Comparison of ENCODE assay signal across 13 cellular contexts in the genomic region with DNA sequence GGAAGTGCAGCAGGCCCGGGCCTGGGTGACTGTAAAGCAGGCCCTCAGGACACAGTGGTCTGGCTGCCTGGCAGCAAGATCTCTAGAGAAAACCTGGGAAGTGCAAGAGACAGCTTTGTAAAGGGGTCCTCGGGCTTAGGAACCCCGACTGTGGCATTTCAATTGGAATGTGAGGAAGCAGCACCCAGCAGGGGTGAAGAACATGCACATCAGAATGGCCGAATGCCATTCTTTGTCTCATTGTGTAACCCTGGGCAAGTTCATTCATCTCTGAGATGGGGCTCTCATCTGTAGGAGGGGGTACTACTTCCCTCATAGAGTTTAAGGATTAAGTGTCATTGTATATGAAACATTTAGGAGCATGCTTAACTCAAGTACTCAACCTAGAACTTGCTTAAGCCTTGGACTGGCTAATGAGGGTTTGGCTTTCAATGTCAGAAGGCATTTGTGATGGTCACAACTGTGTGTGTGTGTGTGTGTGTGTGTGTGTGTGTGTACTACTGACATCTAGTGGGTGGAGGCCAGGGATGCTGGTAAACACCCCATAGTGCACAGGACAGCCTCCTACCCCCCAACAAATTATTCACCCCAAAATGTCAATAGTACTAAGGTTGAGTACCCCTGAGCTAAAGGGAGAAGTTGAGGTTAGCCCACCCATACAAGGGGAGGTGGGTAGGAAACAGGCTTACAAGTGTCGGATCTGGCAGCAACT. TPM values are rescaled to one million over a fixed set of nuclear protein-coding genes. Genes with fewer than 3 reads are reported as not detected.
DNase-seq lines count a peak whose midpoint lies in the region; ATAC-seq lines count a peak whose summit lies in the region.
"Had no signal": no experiment of that assay in that cellular context is flagged by ENCODE, and none has a peak within 500 bp of the region (broad histone marks: within the 10 kb centered on the region; RNA-seq: fewer than 3 reads in every experiment).

No MANE protein-coding gene starts in this region.

- no peaks in the 10 kb centered on the region for H3K27me3 Mint-ChIP-seq in T-helper 1 cell treated with Interleukin-12 subunit alpha and Interleukin-12 subunit beta and Interleukin-4 antibody, amounts not matched to agents 30 μg/mL and 1 μg/mL, for 36 hours (ENCODE audit: low read depth)
- no peaks in the 10 kb centered on the region for H3K27me3 Mint-ChIP-seq in activated naive CD8-positive, alpha-beta T cell treated with anti-CD3 and anti-CD28 coated beads, Interleukin-2, amount 10 ng/mL, durations not matched to agents 7 days and 5 days
- H3K27me3 Mint-ChIP-seq in naive thymus-derived CD4-positive, alpha-beta T cell: no peaks in the 10 kb centered on the region

- DNase-seq in T-helper 1 cell (no peak), retina (no peak), D341Med (ENCODE audit: low spot score) (no peak)
- no peak for DNase-seq in activated naive CD8-positive, alpha-beta T cell treated with anti-CD3 and anti-CD28 coated beads, Interleukin-2, amount 10 ng/mL, durations not matched to agents 7 days and 5 days
- no peak for DNase-seq in naive thymus-derived CD4-positive, alpha-beta T cell
- DNase-seq: NCI-H226, small intestine, T-helper 9 cell, trophoblast cell had no signal

- peaks cover 6% of the 10 kb centered on the region for H3K36me3 Mint-ChIP-seq in T-helper 1 cell treated with Interleukin-12 subunit alpha and Interleukin-12 subunit beta and Interleukin-4 antibody, amounts not matched to agents 30 μg/mL and 1 μg/mL, for 36 hours (ENCODE audit: low read depth)
- peaks cover 2% of the 10 kb centered on the region for H3K36me3 Mint-ChIP-seq in activated naive CD8-positive, alpha-beta T cell treated with anti-CD3 and anti-CD28 coated beads, Interleukin-2, amount 10 ng/mL, durations not matched to agents 7 days and 5 days
- H3K36me3 Mint-ChIP-seq in naive thymus-derived CD4-positive, alpha-beta T cell: peaks cover 0 to 5% (median 2%) of the 10 kb centered on the region in 5 donors

- H3K27ac ChIP-seq in HUES64 (ENCODE audit: low read depth, low read length): peak overlapping the region; percentile 85; the same call in 1 of the 2 replicates
- no peak overlapping the region for H3K27ac ChIP-seq in naive thymus-derived CD4-positive, alpha-beta T cell (ENCODE audit: low read depth, low read length)

- intact Hi-C loops in naive thymus-derived CD4-positive, alpha-beta T cell (cut with micrococcal nuclease): no loop called here

- no peaks in the 10 kb centered on the region for H3K9me3 ChIP-seq in HUES64 (ENCODE audit: insufficient read depth, low read depth, low read length)
- H3K9me3 ChIP-seq in naive thymus-derived CD4-positive, alpha-beta T cell (ENCODE audit: control insufficient read depth in 2 of 3, low read length in 3 of 3): no peaks in the 10 kb centered on the region

- 30% methylated on average over 5 of the region's 5 CpGs for WGBS in HUES64

- H3K27me3 ChIP-seq in HUES64 (ENCODE audit: insufficient read depth, low read length): no peaks in the 10 kb centered on the region
- no peaks in the 10 kb centered on the region for H3K27me3 ChIP-seq in naive thymus-derived CD4-positive, alpha-beta T cell (ENCODE audit: control insufficient read depth in 2 of 2, insufficient read depth in 2 of 2, low read length in 2 of 2)

- no peak overlapping the region for H3K9ac ChIP-seq in HUES64 (ENCODE audit: low read depth, low read length)

- CTCF ChIA-PET in naive thymus-derived CD4-positive, alpha-beta T cell (lab: Charles Lee): no interaction called here

- no peaks in the 10 kb centered on the region for H3K9me3 Mint-ChIP-seq in T-helper 1 cell treated with Interleukin-12 subunit alpha and Interleukin-12 subunit beta and Interleukin-4 antibody, amounts not matched to agents 30 μg/mL and 1 μg/mL, for 36 hours
- H3K9me3 Mint-ChIP-seq in activated naive CD8-positive, alpha-beta T cell treated with anti-CD3 and anti-CD28 coated beads, Interleukin-2, amount 10 ng/mL, durations not matched to agents 7 days and 5 days: no peaks in the 10 kb centered on the region
- H3K9me3 Mint-ChIP-seq in naive thymus-derived CD4-positive, alpha-beta T cell: no peaks in the 10 kb centered on the region

- H3K27ac Mint-ChIP-seq in T-helper 1 cell treated with Interleukin-12 subunit alpha and Interleukin-12 subunit beta and Interleukin-4 antibody, amounts not matched to agents 30 μg/mL and 1 μg/mL, for 36 hours: peak overlapping the region; percentile 91
- H3K27ac Mint-ChIP-seq in activated naive CD8-positive, alpha-beta T cell treated with anti-CD3 and anti-CD28 coated beads, Interleukin-2, amount 10 ng/mL, durations not matched to agents 7 days and 5 days: peak overlapping the region; percentile 58
- peak overlapping the region in 5 of 9 donors; percentile 17 to 86 (median 62) for H3K27ac Mint-ChIP-seq in naive thymus-derived CD4-positive, alpha-beta T cell

- peaks cover 56% of the 10 kb centered on the region for H3K4me1 Mint-ChIP-seq in T-helper 1 cell treated with Interleukin-12 subunit alpha and Interleukin-12 subunit beta and Interleukin-4 antibody, amounts not matched to agents 30 μg/mL and 1 μg/mL, for 36 hours (ENCODE audit: low read depth)
- peaks cover 59% of the 10 kb centered on the region for H3K4me1 Mint-ChIP-seq in activated naive CD8-positive, alpha-beta T cell treated with anti-CD3 and anti-CD28 coated beads, Interleukin-2, amount 10 ng/mL, durations not matched to agents 7 days and 5 days
- H3K4me1 Mint-ChIP-seq in naive thymus-derived CD4-positive, alpha-beta T cell: peaks cover 0 to 70% (median 29%) of the 10 kb centered on the region in 7 donors

- no peak for ATAC-seq in activated naive CD8-positive, alpha-beta T cell treated with anti-CD3 and anti-CD28 coated beads, Interleukin-2, amount 10 ng/mL, durations not matched to agents 7 days and 5 days (ENCODE audit: low read depth)
- no peak for ATAC-seq in naive thymus-derived CD4-positive, alpha-beta T cell
- ATAC-seq in HG03565 (IDR thresholded peaks at IDR 0.05; ENCODE audit: unreplicated experiment): no peak
- ATAC-seq: left lobe of liver had no signal

- POLR2A ChIA-PET in activated naive CD8-positive, alpha-beta T cell treated with anti-CD3 and anti-CD28 coated beads, Interleukin-2, amount 10 ng/mL, durations not matched to agents 7 days and 5 days (lab: Charles Lee): interaction anchor here (2.6 kb wide), 1 partner anchor 29 kb away, joined by 20 read pairs; a partner anchor contains a TSS
- POLR2A ChIA-PET in naive thymus-derived CD4-positive, alpha-beta T cell (lab: Charles Lee): interaction anchor here (0.7 to 1.5 kb wide), 3 partner anchors 14 to 16 kb away, joined by 4 to 6 read pairs (median 5); no protein-coding TSS in a partner anchor

- H3K4me3 ChIP-seq in HUES64 (ENCODE audit: low read length): no peak overlapping the region
- no peak overlapping the region for H3K4me3 ChIP-seq in naive thymus-derived CD4-positive, alpha-beta T cell (ENCODE audit: low read length)

- peak overlapping the region; percentile 31 for H3K4me3 Mint-ChIP-seq in T-helper 1 cell treated with Interleukin-12 subunit alpha and Interleukin-12 subunit beta and Interleukin-4 antibody, amounts not matched to agents 30 μg/mL and 1 μg/mL, for 36 hours
- H3K4me3 Mint-ChIP-seq in activated naive CD8-positive, alpha-beta T cell treated with anti-CD3 and anti-CD28 coated beads, Interleukin-2, amount 10 ng/mL, durations not matched to agents 7 days and 5 days: no peak overlapping the region
- H3K4me3 Mint-ChIP-seq in naive thymus-derived CD4-positive, alpha-beta T cell: peak overlapping the region in 1 of 10 donors; percentile 6

- peaks cover under 1% of the 10 kb centered on the region; the same call in 1 of the 2 replicates for H3K36me3 ChIP-seq in HUES64 (ENCODE audit: insufficient read depth, low read length)
- H3K36me3 ChIP-seq in naive thymus-derived CD4-positive, alpha-beta T cell (ENCODE audit: control insufficient read depth in 2 of 3, insufficient read depth in 3 of 3, low read length in 3 of 3): no peaks in the 10 kb centered on the region

- peaks cover 35% of the 10 kb centered on the region for H3K4me1 ChIP-seq in HUES64 (ENCODE audit: insufficient read depth, low read length)
- H3K4me1 ChIP-seq in naive thymus-derived CD4-positive, alpha-beta T cell (ENCODE audit: control insufficient read depth in 2 of 2, insufficient read depth in 2 of 2, low read length in 2 of 2): no peaks in the 10 kb centered on the region

RNA-seq across cellular contexts. Expression of a gene that starts 29.3 kb away (rescaled TPM):
- 54.1 TPM for polyA plus RNA-seq in HUES64 (2013, experiment 1 of 2)
- 60.9 TPM for polyA plus RNA-seq in HUES64 (2013, experiment 2 of 2)
- 10 to 100 TPM; 53.3 to 60.7 TPM for total RNA-seq in activated naive CD8-positive, alpha-beta T cell treated with anti-CD3 and anti-CD28 coated beads, Interleukin-2, amount 10 ng/mL, durations not matched to agents 7 days and 5 days
- 10 to 100 TPM; 47.1 to 68.8 (median 53.7) TPM for total RNA-seq in naive thymus-derived CD4-positive, alpha-beta T cell
- polyA plus RNA-seq in naive thymus-derived CD4-positive, alpha-beta T cell: 1 to 10 TPM; 4.3 to 4.8 TPM
